In genomic region chr17:55271223-55271571, GRCh38 we compare ENCODE assay signal across 1 cellular context.
TF ChIP-seq lines count a peak whose summit lies in the region.

No MANE protein-coding gene starts in this region.

TF ChIP-seq in HepG2, 621 proteins besides CTCF, POLR2A, EP300 and RAD21 (continued from another document):
- TF ChIP-seq ZNF292 (CRISPR knock-in tag; IDR thresholded peaks at IDR 0.05; ENCODE audit: borderline replicate concordance, low read depth) (no peak), SNAPC5 (CRISPR knock-in tag; IDR thresholded peaks at IDR 0.05; ENCODE audit: borderline replicate concordance) (no peak), ZBTB40 (IDR thresholded peaks at IDR 0.05) (no peak), ZBTB40 (CRISPR knock-in tag; IDR thresholded peaks at IDR 0.05) (no peak), SMARCC2 (IDR thresholded peaks at IDR 0.05) (no peak), ELF1 (CRISPR knock-in tag; IDR thresholded peaks at IDR 0.05) (no peak), PRMT3 (CRISPR knock-in tag; IDR thresholded peaks at IDR 0.05; ENCODE audit: borderline replicate concordance, low read depth) (no peak), TBX2 (CRISPR knock-in tag; IDR thresholded peaks at IDR 0.05; ENCODE audit: borderline replicate concordance) (no peak), SP5 (CRISPR knock-in tag; IDR thresholded peaks at IDR 0.05; ENCODE audit: borderline replicate concordance, low read depth) (no peak), CREB1 (IDR thresholded peaks at IDR 0.05) (no peak), CREB1 (CRISPR knock-in tag; IDR thresholded peaks at IDR 0.05) (no peak), MTA3 (CRISPR knock-in tag; IDR thresholded peaks at IDR 0.05) (no peak), RCOR2 (CRISPR knock-in tag; IDR thresholded peaks at IDR 0.05) (no peak), CREM (IDR thresholded peaks at IDR 0.05) (no peak), CREM (CRISPR knock-in tag; IDR thresholded peaks at IDR 0.05) (no peak), ZNF629 (CRISPR knock-in tag; conservative IDR thresholded peaks at IDR 0.05) (no peak), FOXM1 (CRISPR knock-in tag; IDR thresholded peaks at IDR 0.05) (no peak), ZNF644 (CRISPR knock-in tag; IDR thresholded peaks at IDR 0.05; ENCODE audit: low read depth) (no peak), E2F5 (CRISPR knock-in tag; conservative IDR thresholded peaks at IDR 0.05) (no peak), ZFY (CRISPR knock-in tag; IDR thresholded peaks at IDR 0.05) (peak; percentile 17; the same call in 1 of the 2 replicates), ZEB1 (IDR thresholded peaks at IDR 0.05; ENCODE audit: insufficient replicate concordance, low read depth) (no peak), SKI (IDR thresholded peaks at IDR 0.05; ENCODE audit: partially characterized antibody) (no peak), ZNF281 (CRISPR knock-in tag; IDR thresholded peaks at IDR 0.05; ENCODE audit: borderline replicate concordance) (no peak), POLR2AphosphoS5 (IDR thresholded peaks at IDR 0.05; ENCODE audit: low read depth, low read length) (0 out of 2 replicates have a peak, but pooled peaks have one; percentile 3), HOXA5 (CRISPR knock-in tag; IDR thresholded peaks at IDR 0.05) (0 out of 2 replicates have a peak, but pooled peaks have one; percentile 4), REL (CRISPR knock-in tag; conservative IDR thresholded peaks at IDR 0.05) (0 out of 2 replicates have a peak, but pooled peaks have one; percentile 7), ZNF883 (CRISPR knock-in tag; IDR thresholded peaks at IDR 0.05; ENCODE audit: not compliant biosample characterization) (no peak), ZNF766 (CRISPR knock-in tag; IDR thresholded peaks at IDR 0.05; ENCODE audit: borderline replicate concordance) (no peak), ZFP62 (CRISPR knock-in tag; IDR thresholded peaks at IDR 0.05) (no peak), THYN1 (CRISPR knock-in tag; IDR thresholded peaks at IDR 0.05; ENCODE audit: borderline replicate concordance, low read depth) (no peak), TRAFD1 (CRISPR knock-in tag; IDR thresholded peaks at IDR 0.05; ENCODE audit: borderline replicate concordance) (no peak), TFDP2 (CRISPR knock-in tag; IDR thresholded peaks at IDR 0.05) (no peak), POLR2G (IDR thresholded peaks at IDR 0.05; ENCODE audit: low read depth, low read length) (peak; percentile 7; the same call in 1 of the 2 replicates), KAT7 (CRISPR knock-in tag; IDR thresholded peaks at IDR 0.05; ENCODE audit: borderline replicate concordance) (0 out of 2 replicates have a peak, but pooled peaks have one; percentile 9), DDIT3 (CRISPR knock-in tag; IDR thresholded peaks at IDR 0.05) (no peak), MBD4 (IDR thresholded peaks at IDR 0.05; ENCODE audit: borderline replicate concordance, low read length) (0 out of 2 replicates have a peak, but pooled peaks have one; percentile 60), ZNF543 (CRISPR knock-in tag; IDR thresholded peaks at IDR 0.05) (no peak), ZNF30 (CRISPR knock-in tag; IDR thresholded peaks at IDR 0.05) (no peak), CCAR2 (optimal IDR thresholded peaks at IDR 0.05; ENCODE audit: low read depth, low read length) (no peak), FOXJ3 (CRISPR knock-in tag; IDR thresholded peaks at IDR 0.05; ENCODE audit: borderline replicate concordance) (peak; percentile 11; the same call in 1 of the 2 replicates), GABPA (IDR thresholded peaks at IDR 0.05; ENCODE audit: low read depth, low read length) (no peak), GABPA (CRISPR knock-in tag; IDR thresholded peaks at IDR 0.05; ENCODE audit: low read depth) (no peak), ZNF333 (CRISPR knock-in tag; IDR thresholded peaks at IDR 0.05; ENCODE audit: borderline replicate concordance) (no peak)
TF ChIP-seq in HepG2: peak in this region for 22.
